ENCODE assay signal across 9 cellular contexts in the genomic region with DNA sequence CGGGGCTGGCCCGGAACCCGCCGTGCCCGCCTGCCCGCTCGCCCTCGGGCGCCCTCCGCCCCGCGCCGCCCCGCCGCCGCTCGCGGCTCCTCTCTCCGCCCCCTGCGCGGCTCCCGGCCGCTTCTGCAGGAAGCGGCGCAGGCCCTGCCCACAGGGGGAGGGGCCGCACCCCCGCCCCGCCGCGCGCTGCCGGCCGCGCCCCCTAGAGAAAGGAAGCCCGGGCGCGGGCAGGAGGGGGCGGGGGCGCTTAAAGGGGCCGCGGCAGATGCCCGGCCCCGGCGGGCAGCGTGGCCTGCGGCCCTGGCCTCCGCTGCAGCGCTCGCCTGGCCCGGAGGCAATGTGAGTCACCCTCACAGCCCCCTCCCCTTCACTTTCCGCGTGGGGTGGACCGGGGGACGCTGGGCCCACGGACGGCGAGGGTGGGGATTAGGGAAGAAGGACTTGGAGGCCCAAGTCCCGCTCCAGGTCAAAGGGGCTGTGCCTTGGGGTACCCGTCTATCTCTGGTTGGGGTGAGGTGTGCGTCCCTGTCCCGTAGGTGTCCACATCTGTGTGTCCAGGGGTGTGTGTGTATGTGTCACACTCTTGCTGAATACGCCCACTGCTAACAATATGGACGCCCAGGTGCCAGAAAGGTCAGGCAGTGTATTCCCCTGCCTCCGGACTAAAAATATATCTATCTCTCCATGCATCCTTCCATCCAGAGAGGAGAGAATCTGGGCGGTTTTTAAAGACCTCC. TPM values are rescaled to one million over a fixed set of nuclear protein-coding genes. Genes with fewer than 3 reads are reported as not detected.
A peak's percentile ranks its signal among the peaks of the same experiment; 100 is the strongest.
DNase-seq lines count a peak whose midpoint lies in the region; ATAC-seq, FAIRE-seq and TF ChIP-seq lines count a peak whose summit lies in the region.
"Had no signal": no experiment of that assay in that cellular context is flagged by ENCODE, and none has a peak within 500 bp of the region (broad histone marks: within the 10 kb centered on the region; RNA-seq: fewer than 3 reads in every experiment).

A gene with protein sequence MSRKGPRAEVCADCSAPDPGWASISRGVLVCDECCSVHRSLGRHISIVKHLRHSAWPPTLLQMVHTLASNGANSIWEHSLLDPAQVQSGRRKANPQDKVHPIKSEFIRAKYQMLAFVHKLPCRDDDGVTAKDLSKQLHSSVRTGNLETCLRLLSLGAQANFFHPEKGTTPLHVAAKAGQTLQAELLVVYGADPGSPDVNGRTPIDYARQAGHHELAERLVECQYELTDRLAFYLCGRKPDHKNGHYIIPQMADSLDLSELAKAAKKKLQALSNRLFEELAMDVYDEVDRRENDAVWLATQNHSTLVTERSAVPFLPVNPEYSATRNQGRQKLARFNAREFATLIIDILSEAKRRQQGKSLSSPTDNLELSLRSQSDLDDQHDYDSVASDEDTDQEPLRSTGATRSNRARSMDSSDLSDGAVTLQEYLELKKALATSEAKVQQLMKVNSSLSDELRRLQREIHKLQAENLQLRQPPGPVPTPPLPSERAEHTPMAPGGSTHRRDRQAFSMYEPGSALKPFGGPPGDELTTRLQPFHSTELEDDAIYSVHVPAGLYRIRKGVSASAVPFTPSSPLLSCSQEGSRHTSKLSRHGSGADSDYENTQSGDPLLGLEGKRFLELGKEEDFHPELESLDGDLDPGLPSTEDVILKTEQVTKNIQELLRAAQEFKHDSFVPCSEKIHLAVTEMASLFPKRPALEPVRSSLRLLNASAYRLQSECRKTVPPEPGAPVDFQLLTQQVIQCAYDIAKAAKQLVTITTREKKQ (minus strand): TSS at position 125 of the 737 bp plus-strand sequence. CDS start 270 bp downstream, outside the sequence.

- CTCF ChIA-PET in naive thymus-derived CD4-positive, alpha-beta T cell (lab: Charles Lee): no interaction called here

- peaks cover 40% of the 10 kb centered on the region for H3K79me2 ChIP-seq in fibroblast of lung (ENCODE audit: control insufficient read depth, insufficient read depth, low read length)

- in situ Hi-C loops in KBM-7 (cut with MboI; ENCODE audit: low pct_unique_long_range_greater_than_20kb, low sequenced_read_pairs): no loop called here

- peak within 1 kb of the TSS; percentile 86 for H2AFZ ChIP-seq in fibroblast of lung (ENCODE audit: low read length)

- H3K4me3 Mint-ChIP-seq in activated T-helper 17 cell treated with anti-CD3 and anti-CD28 coated beads, Interleukin-2, amount 50 U/mL, for 72 hours: peak within 1 kb of the TSS; percentile 95
- H3K4me3 Mint-ChIP-seq in naive thymus-derived CD4-positive, alpha-beta T cell: peak within 1 kb of the TSS; percentile 88 to 96 (median 94)

- peaks cover 5% of the 10 kb centered on the region for H3K36me3 Mint-ChIP-seq in activated T-helper 17 cell treated with anti-CD3 and anti-CD28 coated beads, Interleukin-2, amount 50 U/mL, for 72 hours (ENCODE audit: low read depth)
- no peaks in the 10 kb centered on the region for H3K36me3 Mint-ChIP-seq in naive thymus-derived CD4-positive, alpha-beta T cell

- peak within 1 kb of the TSS; percentile 90 for H3K27ac Mint-ChIP-seq in activated T-helper 17 cell treated with anti-CD3 and anti-CD28 coated beads, Interleukin-2, amount 50 U/mL, for 72 hours
- H3K27ac Mint-ChIP-seq in naive thymus-derived CD4-positive, alpha-beta T cell: peak within 1 kb of the TSS; percentile 78 to 94 (median 89)

- no peaks in the 10 kb centered on the region for H3K27me3 Mint-ChIP-seq in activated T-helper 17 cell treated with anti-CD3 and anti-CD28 coated beads, Interleukin-2, amount 50 U/mL, for 72 hours
- no peaks in the 10 kb centered on the region for H3K27me3 Mint-ChIP-seq in naive thymus-derived CD4-positive, alpha-beta T cell

- peak within 1 kb of the TSS; percentile 47 for H3K9ac ChIP-seq in fibroblast of lung (ENCODE audit: insufficient read depth, low read length)

- no peaks in the 10 kb centered on the region for H3K36me3 ChIP-seq in fibroblast of lung (ENCODE audit: control insufficient read depth, insufficient read depth, low read length)
- no peaks in the 10 kb centered on the region for H3K36me3 ChIP-seq in naive thymus-derived CD4-positive, alpha-beta T cell (ENCODE audit: control insufficient read depth in 2 of 3, insufficient read depth in 3 of 3, low read length in 3 of 3)

- FAIRE-seq in RCC 7860 (lab: Jason Lieb, UNC): no peak
- FAIRE-seq: islet of Langerhans had no signal

- peaks cover 16% of the 10 kb centered on the region for H3K4me1 Mint-ChIP-seq in activated T-helper 17 cell treated with anti-CD3 and anti-CD28 coated beads, Interleukin-2, amount 50 U/mL, for 72 hours
- H3K4me1 Mint-ChIP-seq in naive thymus-derived CD4-positive, alpha-beta T cell: peaks cover 35 to 74% (median 67%) of the 10 kb centered on the region in 7 donors

- no peaks in the 10 kb centered on the region for H3K9me3 Mint-ChIP-seq in activated T-helper 17 cell treated with anti-CD3 and anti-CD28 coated beads, Interleukin-2, amount 50 U/mL, for 72 hours
- H3K9me3 Mint-ChIP-seq in naive thymus-derived CD4-positive, alpha-beta T cell: no peaks in the 10 kb centered on the region

- peak; percentile 71 for ATAC-seq in GM21423 (IDR thresholded peaks at IDR 0.05; ENCODE audit: unreplicated experiment)
- ATAC-seq in activated T-helper 17 cell treated with anti-CD3 and anti-CD28 coated beads, Interleukin-2, amount 50 U/mL, for 72 hours (replicated peaks): peak; percentile 77
- ATAC-seq in naive thymus-derived CD4-positive, alpha-beta T cell: peak; percentile 93
- ATAC-seq in stimulated activated naive CD8-positive, alpha-beta T cell treated with anti-CD3 and anti-CD28 coated beads, Interleukin-15, Interleukin-2, amounts not matched to agents 100 U/mL and 50 U/mL, for 24 hours: peak; percentile 69

- POLR2A ChIA-PET in naive thymus-derived CD4-positive, alpha-beta T cell (lab: Charles Lee): interaction anchor here (2.2 to 5.9 kb wide), 2 partner anchors 25 to 30 kb away, joined by 5 to 59 read pairs; no protein-coding TSS in a partner anchor

- intact Hi-C loops in naive thymus-derived CD4-positive, alpha-beta T cell (cut with micrococcal nuclease): loop anchor here (1.0 to 5.0 kb wide), 8 partner anchors 9 to 341 kb away; a partner anchor contains a TSS

- H3K27me3 ChIP-seq in fibroblast of lung (ENCODE audit: control insufficient read depth, insufficient read depth, low read length): no peaks in the 10 kb centered on the region
- no peaks in the 10 kb centered on the region for H3K27me3 ChIP-seq in naive thymus-derived CD4-positive, alpha-beta T cell (ENCODE audit: control insufficient read depth in 2 of 2, insufficient read depth in 2 of 2, low read length in 2 of 2)

- H3K4me3 ChIP-seq in fibroblast of lung (replicated peaks in 1 of 4; ENCODE audit: control extremely low read depth in 1 of 4, insufficient read depth in 1 of 4, low read depth in 3 of 4, low read length in 4 of 4): peak within 1 kb of the TSS; percentile 72 to 85 (median 80)
- peak within 1 kb of the TSS; percentile 72 for H3K4me3 ChIP-seq in naive thymus-derived CD4-positive, alpha-beta T cell (ENCODE audit: low read length)

- H4K20me1 ChIP-seq in fibroblast of lung (ENCODE audit: control insufficient read depth, extremely low read depth, insufficient read depth, low read length): no peaks in the 10 kb centered on the region

- DNase-seq in COLO668 (lab: John Stamatoyannopoulos, UW; ENCODE audit: unreplicated experiment) (peak; percentile 89), KBM-7 (peak; percentile 85), RCC 7860 (ENCODE audit: low spot score) (peak; percentile 65), fibroblast of lung (ENCODE audit: low read depth in 2 of 2) (peak; percentile 79)
- DNase-seq in naive thymus-derived CD4-positive, alpha-beta T cell: peak; percentile 77 to 88 (median 84)
- DNase-seq in stimulated activated naive CD8-positive, alpha-beta T cell treated with anti-CD3 and anti-CD28 coated beads, Interleukin-15, Interleukin-2, amounts not matched to agents 100 U/mL and 50 U/mL, for 24 hours: peak; percentile 88

- H3K27ac ChIP-seq in fibroblast of lung (ENCODE audit: insufficient read depth, low read length): peak within 1 kb of the TSS; percentile 61
- peak within 1 kb of the TSS; percentile 75 for H3K27ac ChIP-seq in naive thymus-derived CD4-positive, alpha-beta T cell (ENCODE audit: low read depth, low read length)

- H3K9me3 ChIP-seq in fibroblast of lung (ENCODE audit: control insufficient read depth, insufficient read depth, low read depth, low read length): no peaks in the 10 kb centered on the region
- no peaks in the 10 kb centered on the region for H3K9me3 ChIP-seq in naive thymus-derived CD4-positive, alpha-beta T cell (ENCODE audit: control insufficient read depth in 2 of 3, low read length in 3 of 3)

- peaks cover 20% of the 10 kb centered on the region for H3K4me1 ChIP-seq in fibroblast of lung (ENCODE audit: control insufficient read depth, extremely low read depth, insufficient read depth, low read length)
- peaks cover 58 to 65% of the 10 kb centered on the region in 2 donors for H3K4me1 ChIP-seq in naive thymus-derived CD4-positive, alpha-beta T cell (ENCODE audit: control insufficient read depth in 2 of 2, insufficient read depth in 2 of 2, low read length in 2 of 2)

- TF ChIP-seq CTCF in fibroblast of lung (conservative IDR thresholded peaks at IDR 0.05 in 1 of 2, IDR thresholded peaks at IDR 0.05 in 1 of 2; ENCODE audit: low read depth in 1 of 2, low read length in 2 of 2): no peak

- H3K4me2 ChIP-seq in fibroblast of lung (ENCODE audit: extremely low read depth, insufficient read depth, low read length): peak within 1 kb of the TSS; percentile 94

RNA-seq across cellular contexts. Expression of the gene that starts here (rescaled TPM):
- total RNA-seq in activated T-helper 17 cell treated with anti-CD3 and anti-CD28 coated beads, Interleukin-2, amount 50 U/mL, for 72 hours: 10 to 100 TPM; 52.4 to 65.7 TPM
- 20.1 and 22.9 TPM in 2 replicates for total RNA-seq in fibroblast of lung
- 12.4 and 20.1 TPM in 2 replicates for polyA plus RNA-seq in fibroblast of lung
- 13.0 and 21.2 TPM in 2 replicates for polyA plus RNA-seq in fibroblast of lung (2012)
- 17.9 and 37.3 TPM in 2 replicates for polyA minus RNA-seq in fibroblast of lung (ENCODE audit: low replicate concordance)
- total RNA-seq in naive thymus-derived CD4-positive, alpha-beta T cell: 10 to 100 TPM; 42.5 to 76.3 (median 62.4) TPM
- 10 to 100 TPM in 1 of 2 donors, 1 to 10 TPM in 1; 6.8 to 20.0 TPM for polyA plus RNA-seq in naive thymus-derived CD4-positive, alpha-beta T cell

Comparison
In these comparisons a context has a peak if more than half of its experiments do, and no peak if none do; other contexts are left out.
1. Peak in every context shown above with its lines: DNase-seq, ATAC-seq, H3K4me3 ChIP-seq and H3K27ac ChIP-seq.